Comparison of ENCODE assay signal across 11 cellular contexts in genomic region chr2:27069436-27069835, GRCh38. TPM values are rescaled to one million over a fixed set of nuclear protein-coding genes. Genes with fewer than 3 reads are reported as not detected.
A peak's percentile ranks its signal among the peaks of the same experiment; 100 is the strongest.
DNase-seq lines count a peak whose midpoint lies in the region; ATAC-seq, FAIRE-seq and TF ChIP-seq lines count a peak whose summit lies in the region.
"Had no signal": no experiment of that assay in that cellular context is flagged by ENCODE, and none has a peak within 500 bp of the region (broad histone marks: within the 10 kb centered on the region; RNA-seq: fewer than 3 reads in every experiment).

No MANE protein-coding gene starts in this region.

- no peak for TF ChIP-seq CTCF in astrocyte of the cerebellum (IDR thresholded peaks at IDR 0.05; ENCODE audit: low read depth, low read length, missing control alignments)

- H3K4me1 Mint-ChIP-seq in stimulated activated naive CD8-positive, alpha-beta T cell treated with anti-CD3 and anti-CD28 coated beads, Interleukin-15, Interleukin-2, amounts not matched to agents 100 ng/mL and 50 ng/mL, for 24 hours (ENCODE audit: low read depth), result peaks cover 61% of the 10 kb centered on the region

- H3K9me3 ChIP-seq in mesodermal cell (ENCODE audit: control insufficient read depth, low read length), result no peaks in the 10 kb centered on the region

- peak overlapping the region; percentile 98 for H3K4me3 Mint-ChIP-seq in stimulated activated naive CD8-positive, alpha-beta T cell treated with anti-CD3 and anti-CD28 coated beads, Interleukin-15, Interleukin-2, amounts not matched to agents 100 ng/mL and 50 ng/mL, for 24 hours

- peak overlapping the region; percentile 63 for H3K27ac Mint-ChIP-seq in stimulated activated naive CD8-positive, alpha-beta T cell treated with anti-CD3 and anti-CD28 coated beads, Interleukin-15, Interleukin-2, amounts not matched to agents 100 ng/mL and 50 ng/mL, for 24 hours

- H3K4me3 ChIP-seq in astrocyte of the cerebellum (ENCODE audit: low read depth, low read length) (peak overlapping the region; percentile 85), mesodermal cell (ENCODE audit: extremely low read depth, insufficient read depth, low read length, poor library complexity, severe bottlenecking) (peak overlapping the region; percentile 98)

- peaks cover 52% of the 10 kb centered on the region for H3K36me3 Mint-ChIP-seq in stimulated activated naive CD8-positive, alpha-beta T cell treated with anti-CD3 and anti-CD28 coated beads, Interleukin-15, Interleukin-2, amounts not matched to agents 100 ng/mL and 50 ng/mL, for 24 hours (ENCODE audit: low read depth)

- H3K27ac ChIP-seq in mesodermal cell (ENCODE audit: low read depth, low read length, severe bottlenecking), result no peak overlapping the region
- H3K27ac ChIP-seq: KMS-11 had no signal

- no peak for DNase-seq in stimulated activated naive CD8-positive, alpha-beta T cell treated with anti-CD3 and anti-CD28 coated beads, Interleukin-15, Interleukin-2, amounts not matched to agents 100 U/mL and 50 U/mL, for 24 hours
- no peak for DNase-seq in astrocyte of the cerebellum (ENCODE audit: low read depth)
- no peak for DNase-seq in urothelium cell line (ENCODE audit: low spot score)
- DNase-seq in stimulated activated CD4-positive, alpha-beta T cell treated with anti-CD3 and anti-CD28 coated beads, Interleukin-4, amount 100 ng/mL, for 24 hours, result no peak
- DNase-seq: effector CD4-positive, alpha-beta T cell; NCI-H446 treated with DMSO at 0.1 percent for 48 hours had no signal

- ATAC-seq in stimulated activated naive CD8-positive, alpha-beta T cell treated with anti-CD3 and anti-CD28 coated beads, Interleukin-15, Interleukin-2, amounts not matched to agents 100 U/mL and 50 U/mL, for 24 hours, result no peak
- no peak for ATAC-seq in HG02588 (IDR thresholded peaks at IDR 0.05; ENCODE audit: unreplicated experiment)
- ATAC-seq in activated CD4-positive, CD25-positive, alpha-beta regulatory T cell treated with anti-CD3 and anti-CD28 coated beads, Interleukin-2, amount 50 U/mL, for 24 hours, result no peak

- H3K4me1 ChIP-seq in mesodermal cell (ENCODE audit: control insufficient read depth, insufficient read depth, low read length, poor library complexity, severe bottlenecking), result peaks cover 16% of the 10 kb centered on the region

- FAIRE-seq in urothelium cell line (lab: Jason Lieb, UNC), result no peak

- WGBS in mesodermal cell (ENCODE audit: insufficient coverage in 2 of 2), 2 experiments, result 85 to 94% methylated on average over 6 of the region's 6 CpGs

- H3K27me3 Mint-ChIP-seq in stimulated activated naive CD8-positive, alpha-beta T cell treated with anti-CD3 and anti-CD28 coated beads, Interleukin-15, Interleukin-2, amounts not matched to agents 100 ng/mL and 50 ng/mL, for 24 hours, result no peaks in the 10 kb centered on the region

- peaks cover 61% of the 10 kb centered on the region for H3K36me3 ChIP-seq in mesodermal cell (ENCODE audit: control insufficient read depth, insufficient read depth, low read length)

- H3K9me3 Mint-ChIP-seq in stimulated activated naive CD8-positive, alpha-beta T cell treated with anti-CD3 and anti-CD28 coated beads, Interleukin-15, Interleukin-2, amounts not matched to agents 100 ng/mL and 50 ng/mL, for 24 hours, result no peaks in the 10 kb centered on the region

- in situ Hi-C loops in astrocyte of the cerebellum (cut with HindIII; ENCODE audit: low sequenced_read_pairs), result no loop called here

RNA-seq across cellular contexts. Expression of gene OST4, which starts 2.0 kb away (rescaled TPM):
- polyA plus RNA-seq in mesodermal cell (2013, experiment 1 of 2), result 352 TPM
- 309 TPM for polyA plus RNA-seq in mesodermal cell (2013, experiment 2 of 2)

RNA-seq across cellular contexts. Expression of gene EMILIN1, which starts 9.0 kb away (rescaled TPM):
- polyA plus RNA-seq in mesodermal cell (2013, experiment 1 of 2), result 35.8 TPM
- polyA plus RNA-seq in mesodermal cell (2013, experiment 2 of 2), result 26.7 TPM

RNA-seq across cellular contexts. Expression of gene KHK, which starts 17.1 kb away (rescaled TPM):
- polyA plus RNA-seq in mesodermal cell (2013, experiment 1 of 2), result 1.2 TPM
- polyA plus RNA-seq in mesodermal cell (2013, experiment 2 of 2), result 1.1 TPM

RNA-seq across cellular contexts. Expression of gene AGBL5, which starts 18.0 kb away (rescaled TPM):
- 60.1 TPM for polyA plus RNA-seq in mesodermal cell (2013, experiment 1 of 2)
- 55.2 TPM for polyA plus RNA-seq in mesodermal cell (2013, experiment 2 of 2)

RNA-seq across cellular contexts. Expression of gene TMEM214, which starts 36.7 kb away (rescaled TPM):
- 83.5 TPM for polyA plus RNA-seq in mesodermal cell (2013, experiment 1 of 2)
- polyA plus RNA-seq in mesodermal cell (2013, experiment 2 of 2), result 72.4 TPM
